ENCODE assay signal across 18 cellular contexts in the genomic region with DNA sequence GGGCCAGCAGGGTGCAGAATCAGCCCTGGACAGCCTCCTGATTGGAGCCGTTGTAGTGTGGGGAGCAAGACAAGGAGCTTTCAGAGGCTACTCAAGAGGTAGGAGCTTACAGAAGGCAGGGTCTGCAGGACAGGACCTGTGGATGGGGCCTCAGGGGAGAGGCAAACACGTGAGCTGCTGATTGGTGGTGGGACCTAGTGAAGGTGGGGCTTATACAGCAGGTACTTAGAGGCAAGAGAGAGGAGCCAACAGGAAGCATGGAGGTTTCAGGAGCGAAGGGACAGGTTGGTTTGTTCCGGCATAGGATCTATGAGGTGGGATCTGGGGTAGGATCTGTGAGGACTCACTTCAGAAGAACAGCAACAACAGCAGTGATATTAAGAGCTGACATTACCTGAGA. TPM values are rescaled to one million over a fixed set of nuclear protein-coding genes. Genes with fewer than 3 reads are reported as not detected.
DNase-seq lines count a peak whose midpoint lies in the region; ATAC-seq and TF ChIP-seq lines count a peak whose summit lies in the region.
"Had no signal": no experiment of that assay in that cellular context is flagged by ENCODE, and none has a peak within 500 bp of the region (broad histone marks: within the 10 kb centered on the region; RNA-seq: fewer than 3 reads in every experiment).

No MANE protein-coding gene starts in this region.

- DNase-seq in Caco-2 (peak in 1 of 2 experiments; percentile 54), brain microvascular endothelial cell (no peak), mesothelial cell of epicardium (ENCODE audit: low spot score in 2 of 2, unreplicated experiment in 2 of 2) (no peak), gastrocnemius medialis (no peak)
- DNase-seq: activated CD4-positive, alpha-beta T cell treated with anti-CD3 and anti-CD28 coated beads for 36 hours; activated gamma-delta T cell; Calu3; effector memory CD4-positive, alpha-beta T cell; HCEC 1CT; heart left ventricle; left ventricle myocardium superior; NCI-H1694; NCI-H446; occipital lobe; right lobe of liver had no signal

- no peaks in the 10 kb centered on the region for H3K9me3 Mint-ChIP-seq in Caco-2 (ENCODE audit: unreplicated experiment)
- no peaks in the 10 kb centered on the region for H3K9me3 Mint-ChIP-seq in mesothelial cell of epicardium

- no peak for TF ChIP-seq POLR2A in gastrocnemius medialis (IDR thresholded peaks at IDR 0.05)

- H3K27ac Mint-ChIP-seq in Caco-2 (ENCODE audit: unreplicated experiment): peak overlapping the region; percentile 19
- peak overlapping the region; percentile 35 for H3K27ac Mint-ChIP-seq in mesothelial cell of epicardium
- H3K27ac Mint-ChIP-seq: activated CD4-positive, alpha-beta T cell treated with anti-CD3 and anti-CD28 coated beads for 36 hours had no signal

- no peak for ATAC-seq in HG03521 (IDR thresholded peaks at IDR 0.05; ENCODE audit: unreplicated experiment)
- ATAC-seq in GM21825 (IDR thresholded peaks at IDR 0.05; ENCODE audit: unreplicated experiment): no peak
- no peak for ATAC-seq in gastrocnemius medialis
- ATAC-seq: activated CD4-positive, alpha-beta T cell treated with anti-CD3 and anti-CD28 coated beads for 36 hours; heart left ventricle; left ventricle myocardium superior; right lobe of liver had no signal

- no peaks in the 10 kb centered on the region for H3K9me3 ChIP-seq in Caco-2
- no peaks in the 10 kb centered on the region for H3K9me3 ChIP-seq in HEK293 (ENCODE audit: control insufficient read depth, insufficient read depth, low read depth, low read length)
- no peaks in the 10 kb centered on the region for H3K9me3 ChIP-seq in gastrocnemius medialis
- H3K9me3 ChIP-seq: heart left ventricle, right lobe of liver had no signal

- no TSS peak for BruUV-seq in Caco-2 (replicated peaks; lab: Mats Ljungman, UMichigan)

- in situ Hi-C loops in brain microvascular endothelial cell (cut with HindIII; ENCODE audit: low pct_ligation_motif_present, low sequenced_read_pairs) (no loop called here), gastrocnemius medialis (cut with MboI; ENCODE audit: low sequenced_read_pairs in 4 of 4) (no loop called here)

- H3K4me1 ChIP-seq in Caco-2: peaks cover 4% of the 10 kb centered on the region; the same call in 1 of the 2 replicates
- no peaks in the 10 kb centered on the region for H3K4me1 ChIP-seq in HEK293 (ENCODE audit: control insufficient read depth, insufficient read depth, low read length)
- H3K4me1 ChIP-seq in gastrocnemius medialis: no peaks in the 10 kb centered on the region
- H3K4me1 ChIP-seq: right lobe of liver had no signal

- intact Hi-C loops in Caco-2 (cut with micrococcal nuclease; ENCODE audit: unreplicated experiment): no loop called here
- intact Hi-C loops in gastrocnemius medialis (cut with DNase I; ENCODE audit: low total_unique reads): no loop called here

- no peaks in the 10 kb centered on the region for H3K36me3 ChIP-seq in Caco-2 (ENCODE audit: control insufficient read depth, insufficient read depth, low read length)
- H3K36me3 ChIP-seq in HEK293 (ENCODE audit: control insufficient read depth in 2 of 2, insufficient read depth in 1 of 2, low read length in 2 of 2): peaks cover 0 to 24% of the 10 kb centered on the region in 2 experiments; a peak in 2 of 3 replicates
- H3K36me3 ChIP-seq in brain microvascular endothelial cell (replicated peaks): peaks cover 31% of the 10 kb centered on the region
- peaks cover 0 to 5% of the 10 kb centered on the region in 2 donors for H3K36me3 ChIP-seq in gastrocnemius medialis
- H3K36me3 ChIP-seq: right lobe of liver had no signal

- H3K4me3 ChIP-seq in Caco-2 (ENCODE audit: low read depth, low read length) (no peak overlapping the region), HEK293 (ENCODE audit: low read depth, low read length) (no peak overlapping the region), brain microvascular endothelial cell (ENCODE audit: low read depth, low read length) (no peak overlapping the region), gastrocnemius medialis (no peak overlapping the region)
- H3K4me3 ChIP-seq: heart left ventricle, right lobe of liver had no signal

- TF ChIP-seq CTCF in Caco-2 (IDR thresholded peaks at IDR 0.05; ENCODE audit: insufficient read depth in 1 of 2, low read depth in 1 of 2, low read length in 1 of 2, severe bottlenecking in 1 of 2, unreplicated experiment in 1 of 2) (no peak), HEK293 (tag by site-specific recombination; IDR thresholded peaks at IDR 0.05) (no peak), brain microvascular endothelial cell (IDR thresholded peaks at IDR 0.05; ENCODE audit: low read depth, low read length, missing control alignments) (peak; percentile 2), mesothelial cell of epicardium (IDR thresholded peaks at IDR 0.05; ENCODE audit: unreplicated experiment) (no peak), gastrocnemius medialis (IDR thresholded peaks at IDR 0.05 in 4 of 5, conservative IDR thresholded peaks at IDR 0.05 in 1 of 5) (no peak)

- CTCF ChIA-PET in Caco-2 (lab: Charles Lee) (interaction anchor here (0.5 to 0.9 kb wide), 4 partner anchors 8 to 98 kb away, joined by 3 to 5 read pairs (median 4); no protein-coding TSS in a partner anchor), HEK293 (lab: Yijun Ruan, JAX) (interaction anchor here (0.6 to 1.4 kb wide), 3 partner anchors 8 to 189 kb away, joined by 3 to 4 read pairs (median 3); no protein-coding TSS in a partner anchor)

- POLR2A ChIA-PET in Caco-2 (lab: Charles Lee) (interaction anchor here (0.6 kb wide), 1 partner anchor 203 kb away, joined by 6 read pairs; no protein-coding TSS in a partner anchor), HEK293 (lab: Yijun Ruan, JAX) (interaction anchor here (0.6 to 0.7 kb wide), 2 partner anchors 10 to 22 kb away, joined by 3 to 4 read pairs; no protein-coding TSS in a partner anchor)

- no peaks in the 10 kb centered on the region for H3K27me3 Mint-ChIP-seq in Caco-2 (ENCODE audit: insufficient read depth, unreplicated experiment)
- H3K27me3 Mint-ChIP-seq in mesothelial cell of epicardium (ENCODE audit: low read depth): no peaks in the 10 kb centered on the region
- H3K27me3 Mint-ChIP-seq: activated CD4-positive, alpha-beta T cell treated with anti-CD3 and anti-CD28 coated beads for 36 hours had no signal

- H3K27me3 ChIP-seq in Caco-2 (replicated peaks; ENCODE audit: control insufficient read depth, insufficient read depth, low read length) (no peaks in the 10 kb centered on the region), brain microvascular endothelial cell (replicated peaks) (no peaks in the 10 kb centered on the region), gastrocnemius medialis (no peaks in the 10 kb centered on the region)
- H3K27me3 ChIP-seq: heart left ventricle, right lobe of liver had no signal

- peaks cover 5% of the 10 kb centered on the region for H3K4me1 Mint-ChIP-seq in Caco-2 (ENCODE audit: low read depth, unreplicated experiment)
- H3K4me1 Mint-ChIP-seq in mesothelial cell of epicardium: no peaks in the 10 kb centered on the region

- H3K36me3 Mint-ChIP-seq in Caco-2 (ENCODE audit: insufficient read depth, unreplicated experiment): peaks cover 20% of the 10 kb centered on the region
- H3K36me3 Mint-ChIP-seq in mesothelial cell of epicardium: peaks cover 35% of the 10 kb centered on the region

- no peak overlapping the region for H3K27ac ChIP-seq in HEK293 (ENCODE audit: extremely low read depth, low read depth, low read length)
- no peak overlapping the region for H3K27ac ChIP-seq in brain microvascular endothelial cell
- H3K27ac ChIP-seq in gastrocnemius medialis: no peak overlapping the region
- H3K27ac ChIP-seq: heart left ventricle, right lobe of liver had no signal

- H3K4me3 Mint-ChIP-seq in Caco-2 (ENCODE audit: unreplicated experiment): no peak overlapping the region
- H3K4me3 Mint-ChIP-seq in mesothelial cell of epicardium: no peak overlapping the region
- H3K4me3 Mint-ChIP-seq: activated CD4-positive, alpha-beta T cell treated with anti-CD3 and anti-CD28 coated beads for 36 hours had no signal

TF ChIP-seq in HEK293, 187 proteins besides CTCF, POLR2A, EP300 and RAD21:
- TF ChIP-seq ZNF366 (tag by site-specific recombination; conservative IDR thresholded peaks at IDR 0.05): no peak
- peak; percentile 24; the same call in 1 of the 2 replicates for TF ChIP-seq ZNF335 (tag by site-specific recombination; conservative IDR thresholded peaks at IDR 0.05)
- TF ChIP-seq, protein P1, sequence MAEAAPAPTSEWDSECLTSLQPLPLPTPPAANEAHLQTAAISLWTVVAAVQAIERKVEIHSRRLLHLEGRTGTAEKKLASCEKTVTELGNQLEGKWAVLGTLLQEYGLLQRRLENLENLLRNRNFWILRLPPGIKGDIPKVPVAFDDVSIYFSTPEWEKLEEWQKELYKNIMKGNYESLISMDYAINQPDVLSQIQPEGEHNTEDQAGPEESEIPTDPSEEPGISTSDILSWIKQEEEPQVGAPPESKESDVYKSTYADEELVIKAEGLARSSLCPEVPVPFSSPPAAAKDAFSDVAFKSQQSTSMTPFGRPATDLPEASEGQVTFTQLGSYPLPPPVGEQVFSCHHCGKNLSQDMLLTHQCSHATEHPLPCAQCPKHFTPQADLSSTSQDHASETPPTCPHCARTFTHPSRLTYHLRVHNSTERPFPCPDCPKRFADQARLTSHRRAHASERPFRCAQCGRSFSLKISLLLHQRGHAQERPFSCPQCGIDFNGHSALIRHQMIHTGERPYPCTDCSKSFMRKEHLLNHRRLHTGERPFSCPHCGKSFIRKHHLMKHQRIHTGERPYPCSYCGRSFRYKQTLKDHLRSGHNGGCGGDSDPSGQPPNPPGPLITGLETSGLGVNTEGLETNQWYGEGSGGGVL (tag by site-specific recombination; IDR thresholded peaks at IDR 0.05): no peak
- TF ChIP-seq SP2 (tag by site-specific recombination; IDR thresholded peaks at IDR 0.05): peak; percentile 49

RNA-seq across cellular contexts. Expression of a gene that starts 32.4 kb away (rescaled TPM):
- total RNA-seq in Caco-2 (2022): 4.0 and 5.7 TPM in 2 replicates
- 21.5 to 23.6 TPM (median 22.7 TPM) in 3 replicates for total RNA-seq in mesothelial cell of epicardium
- total RNA-seq in gastrocnemius medialis: 1 to 10 TPM; 3.9 to 6.3 (median 5.0) TPM

RNA-seq across cellular contexts. Expression of a gene that starts 49.3 kb away (rescaled TPM):
- not detected in 2 replicates for total RNA-seq in Caco-2 (2022)
- total RNA-seq in mesothelial cell of epicardium: 4.9 to 8.6 TPM (median 8.2 TPM) in 3 replicates
- not detected for total RNA-seq in gastrocnemius medialis
- total RNA-seq: right lobe of liver had no signal

RNA-seq across cellular contexts. Expression of a gene that starts 53.4 kb away (rescaled TPM):
- total RNA-seq in Caco-2 (2022) (107 and 113 TPM in 2 replicates), mesothelial cell of epicardium (68.9 to 79.1 TPM (median 74.9 TPM) in 3 replicates), gastrocnemius medialis (100 to 1,000 TPM; 158 to 283 (median 222) TPM)
